Comparison of ENCODE assay signal across 14 cellular contexts in genomic region chr2:239114616-239115265, GRCh38.
DNase-seq lines count a peak whose midpoint lies in the region; ATAC-seq and TF ChIP-seq lines count a peak whose summit lies in the region.
"Had no signal": no experiment of that assay in that cellular context is flagged by ENCODE, and none has a peak within 500 bp of the region (broad histone marks: within the 10 kb centered on the region; RNA-seq: fewer than 3 reads in every experiment).

No MANE protein-coding gene starts in this region.

- H3K4me1 Mint-ChIP-seq in stimulated activated memory B cell treated with anti-CD40 and anti-IgM and Interleukin-4, amounts not matched to agents 10 μg/mL and 1 μg/mL and 100 μg/mL, for 72 hours, result no peaks in the 10 kb centered on the region

- BruUV-seq in A673 (replicated peaks; lab: Mats Ljungman, UMichigan), result no TSS peak

- H4K8ac ChIP-seq in mesenchymal stem cell (ENCODE audit: low read length), result no peak overlapping the region

- peaks cover 3% of the 10 kb centered on the region for H3K79me1 ChIP-seq in mesenchymal stem cell (replicated peaks; ENCODE audit: low read length, poor library complexity, severe bottlenecking)

- no peaks in the 10 kb centered on the region for H3K9me3 ChIP-seq in A673 (ENCODE audit: low read depth, low read length, poor library complexity, severe bottlenecking)
- H3K9me3 ChIP-seq in mesenchymal stem cell (ENCODE audit: control insufficient read depth, low read length), result no peaks in the 10 kb centered on the region
- H3K9me3 ChIP-seq: HAP-1, suprapubic skin had no signal

- no peak overlapping the region for H3K4me2 ChIP-seq in mesenchymal stem cell (ENCODE audit: low read length, poor library complexity, severe bottlenecking)

- H2BK12ac ChIP-seq in mesenchymal stem cell (ENCODE audit: low read length in 2 of 2), result no peak overlapping the region

- H3K27me3 ChIP-seq in A673 (replicated peaks; ENCODE audit: insufficient read depth, low read depth, low read length, poor library complexity) (no peaks in the 10 kb centered on the region), HL-60 (ENCODE audit: insufficient read depth, poor library complexity, severe bottlenecking) (no peaks in the 10 kb centered on the region), mesenchymal stem cell (ENCODE audit: control insufficient read depth in 1 of 2, insufficient read depth in 1 of 2, low read length in 2 of 2) (no peaks in the 10 kb centered on the region)
- H3K27me3 ChIP-seq: cardiac muscle cell, suprapubic skin had no signal

- no peak overlapping the region for H2BK120ac ChIP-seq in mesenchymal stem cell (ENCODE audit: low read depth, low read length)

- H3K4me3 ChIP-seq in A673 (ENCODE audit: low read depth, low read length, poor library complexity, severe bottlenecking), result no peak overlapping the region
- H3K4me3 ChIP-seq in HL-60 (replicated peaks; ENCODE audit: insufficient read depth, low read length), result no peak overlapping the region
- H3K4me3 ChIP-seq in choroid plexus epithelial cell (ENCODE audit: low read depth, low read length), result no peak overlapping the region
- no peak overlapping the region for H3K4me3 ChIP-seq in mesenchymal stem cell (ENCODE audit: insufficient read depth in 1 of 2, low read depth in 1 of 2, low read length in 2 of 2)
- H3K4me3 ChIP-seq: cardiac muscle cell, HAP-1, suprapubic skin had no signal

- H2AFZ ChIP-seq in mesenchymal stem cell (ENCODE audit: low read depth, low read length), result no peak overlapping the region

- intact Hi-C loops in A673 (cut with micrococcal nuclease; ENCODE audit: unreplicated experiment), result no loop called here

- DNase-seq in A673 (ENCODE audit: low spot score), result peak; percentile 33
- DNase-seq in HL-60 (ENCODE audit: low read depth in 1 of 2, low spot score in 1 of 2), result peak; percentile 14 to 27
- peak; percentile 27 for DNase-seq in choroid plexus epithelial cell (ENCODE audit: low read depth)
- DNase-seq in mesenchymal stem cell, result peak; percentile 6
- no peak for DNase-seq in pons (ENCODE audit: low spot score)
- DNase-seq in DMS53 treated with DMSO at 0.1 percent for 48 hours (lab: John Stamatoyannopoulos, UW; ENCODE audit: unreplicated experiment), result no peak
- DNase-seq in HPDE6-E6E7 (ENCODE audit: extremely low spot score), result no peak
- DNase-seq: activated CD8-positive, alpha-beta memory T cell treated with anti-CD3 and anti-CD28 coated beads, Interleukin-2, amount 10 ng/mL, durations not matched to agents 7 days and 5 days; activated naive CD4-positive, alpha-beta T cell treated with Interleukin-2 at 50 U/mL for 16 hours; NCI-H2107 had no signal

- no peaks in the 10 kb centered on the region for H3K27me3 Mint-ChIP-seq in stimulated activated memory B cell treated with anti-CD40 and anti-IgM and Interleukin-4, amounts not matched to agents 10 μg/mL and 1 μg/mL and 100 μg/mL, for 72 hours

- peaks cover 13% of the 10 kb centered on the region for H3K36me3 Mint-ChIP-seq in stimulated activated memory B cell treated with anti-CD40 and anti-IgM and Interleukin-4, amounts not matched to agents 10 μg/mL and 1 μg/mL and 100 μg/mL, for 72 hours
- H3K36me3 Mint-ChIP-seq: activated CD8-positive, alpha-beta memory T cell treated with anti-CD3 and anti-CD28 coated beads, Interleukin-2, amount 10 ng/mL, durations not matched to agents 7 days and 5 days had no signal

- H3K18ac ChIP-seq in mesenchymal stem cell (ENCODE audit: low read depth in 1 of 2, low read length in 2 of 2), result no peak overlapping the region

- CTCF ChIA-PET in A673 (lab: Charles Lee), result no interaction called here

- H2BK15ac ChIP-seq in mesenchymal stem cell (ENCODE audit: low read depth, poor library complexity, severe bottlenecking), result no peak overlapping the region

- H3K14ac ChIP-seq in mesenchymal stem cell (ENCODE audit: low read length in 2 of 2), result no peak overlapping the region

- H3K36me3 ChIP-seq in A673 (ENCODE audit: insufficient read depth, low read length, poor library complexity, severe bottlenecking), result peaks cover 7% of the 10 kb centered on the region
- peaks cover 4 to 23% of the 10 kb centered on the region in 2 experiments for H3K36me3 ChIP-seq in mesenchymal stem cell (ENCODE audit: control insufficient read depth in 1 of 2, insufficient read depth in 2 of 2, low read depth in 1 of 2, low read length in 2 of 2)
- H3K36me3 ChIP-seq: cardiac muscle cell, HAP-1 had no signal

- no peak overlapping the region for H3K23ac ChIP-seq in mesenchymal stem cell (ENCODE audit: low read length in 2 of 2)

- peak overlapping the region; percentile 43 for H4K91ac ChIP-seq in mesenchymal stem cell (ENCODE audit: low read length)

- TF ChIP-seq CTCF in A673 (conservative IDR thresholded peaks at IDR 0.05; ENCODE audit: low read depth, low read length) (no peak), HL-60 (IDR thresholded peaks at IDR 0.05; ENCODE audit: insufficient read depth, low read length) (no peak), choroid plexus epithelial cell (conservative IDR thresholded peaks at IDR 0.05; ENCODE audit: low read depth, low read length) (no peak)

- WGBS in mesenchymal stem cell, result 91% methylated on average over 25 of the region's 25 CpGs

- no peak overlapping the region for H3K9ac ChIP-seq in mesenchymal stem cell (ENCODE audit: low read length)

- POLR2A ChIA-PET in A673 (lab: Charles Lee; ENCODE audit: low non-redundant PET), result no interaction called here

- H3K9me3 Mint-ChIP-seq in stimulated activated memory B cell treated with anti-CD40 and anti-IgM and Interleukin-4, amounts not matched to agents 10 μg/mL and 1 μg/mL and 100 μg/mL, for 72 hours, result no peaks in the 10 kb centered on the region

- H2BK5ac ChIP-seq in mesenchymal stem cell (ENCODE audit: low read depth, low read length, poor library complexity, severe bottlenecking), result no peak overlapping the region

- H3K27ac Mint-ChIP-seq in stimulated activated memory B cell treated with anti-CD40 and anti-IgM and Interleukin-4, amounts not matched to agents 10 μg/mL and 1 μg/mL and 100 μg/mL, for 72 hours, result no peak overlapping the region
- H3K27ac Mint-ChIP-seq: activated CD8-positive, alpha-beta memory T cell treated with anti-CD3 and anti-CD28 coated beads, Interleukin-2, amount 10 ng/mL, durations not matched to agents 7 days and 5 days had no signal

- H2AK5ac ChIP-seq in mesenchymal stem cell (ENCODE audit: low read length, severe bottlenecking), result peak overlapping the region; percentile 49

- H3K27ac ChIP-seq in A673 (ENCODE audit: low read depth, low read length, poor library complexity, severe bottlenecking) (no peak overlapping the region), HL-60 (replicated peaks) (no peak overlapping the region), mesenchymal stem cell (ENCODE audit: low read length, poor library complexity, severe bottlenecking) (peak overlapping the region; percentile 64)
- H3K27ac ChIP-seq: cardiac muscle cell, suprapubic skin had no signal

- no peak overlapping the region for H3K4ac ChIP-seq in mesenchymal stem cell (ENCODE audit: low read depth in 1 of 2, low read length in 2 of 2)

- H3K4me3 Mint-ChIP-seq in stimulated activated memory B cell treated with anti-CD40 and anti-IgM and Interleukin-4, amounts not matched to agents 10 μg/mL and 1 μg/mL and 100 μg/mL, for 72 hours, result no peak overlapping the region
- H3K4me3 Mint-ChIP-seq: activated CD8-positive, alpha-beta memory T cell treated with anti-CD3 and anti-CD28 coated beads, Interleukin-2, amount 10 ng/mL, durations not matched to agents 7 days and 5 days had no signal

- no peaks in the 10 kb centered on the region for H3K4me1 ChIP-seq in A673 (ENCODE audit: insufficient read depth, low read length, poor library complexity, severe bottlenecking)
- H3K4me1 ChIP-seq in mesenchymal stem cell (ENCODE audit: control insufficient read depth, insufficient read depth, low read depth, low read length), result peaks cover 70% of the 10 kb centered on the region
- H3K4me1 ChIP-seq: HAP-1 had no signal

- no peak for ATAC-seq in stimulated activated memory B cell treated with anti-CD40 and anti-IgM and Interleukin-4, amounts not matched to agents 10 μg/mL and 1 μg/mL and 100 μg/mL, for 72 hours
- ATAC-seq: activated CD8-positive, alpha-beta memory T cell treated with anti-CD3 and anti-CD28 coated beads, Interleukin-2, amount 10 ng/mL, durations not matched to agents 7 days and 5 days had no signal

Comparison
In these comparisons a context has a peak if more than half of its experiments do, and no peak if none do; other contexts are left out.
1. DNase-seq: peak in A673 (single experiment), HL-60 (2 of 2), choroid plexus epithelial cell (single experiment) and mesenchymal stem cell (single experiment); none in pons (single experiment), DMS53 treated with DMSO at 0.1 percent for 48 hours (single experiment) and HPDE6-E6E7 (single experiment).